Comparison of ENCODE assay signal across 1 cellular context in genomic region chr6:155014715-155015300, GRCh38.
TF ChIP-seq lines count a peak whose summit lies in the region.

No MANE protein-coding gene starts in this region.

TF ChIP-seq in WTC11, 78 proteins besides CTCF, POLR2A, EP300 and RAD21 (continued from another document):
- TF ChIP-seq, protein P1, sequence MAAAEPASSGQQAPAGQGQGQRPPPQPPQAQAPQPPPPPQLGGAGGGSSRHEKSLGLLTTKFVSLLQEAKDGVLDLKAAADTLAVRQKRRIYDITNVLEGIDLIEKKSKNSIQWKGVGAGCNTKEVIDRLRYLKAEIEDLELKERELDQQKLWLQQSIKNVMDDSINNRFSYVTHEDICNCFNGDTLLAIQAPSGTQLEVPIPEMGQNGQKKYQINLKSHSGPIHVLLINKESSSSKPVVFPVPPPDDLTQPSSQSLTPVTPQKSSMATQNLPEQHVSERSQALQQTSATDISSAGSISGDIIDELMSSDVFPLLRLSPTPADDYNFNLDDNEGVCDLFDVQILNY (CRISPR knock-in tag; IDR thresholded peaks at IDR 0.05): no peak
- TF ChIP-seq IRF2 (CRISPR knock-in tag; IDR thresholded peaks at IDR 0.05; ENCODE audit: borderline replicate concordance, low read depth): no peak
